ENCODE assay signal across 18 cellular contexts in genomic region chr3:156964562-156964961, GRCh38.
DNase-seq lines count a peak whose midpoint lies in the region; ATAC-seq and TF ChIP-seq lines count a peak whose summit lies in the region.
"Had no signal": no experiment of that assay in that cellular context is flagged by ENCODE, and none has a peak within 500 bp of the region (broad histone marks: within the 10 kb centered on the region; RNA-seq: fewer than 3 reads in every experiment).

No MANE protein-coding gene starts in this region.

- intact Hi-C loops in HCT116 (cut with micrococcal nuclease), result no loop called here

- H3K4me1 ChIP-seq in HCT116 (ENCODE audit: control insufficient read depth in 1 of 2, insufficient read depth in 2 of 2, low read length in 2 of 2), result no peaks in the 10 kb centered on the region

- RAD21 ChIA-PET in HCT116 (lab: Charles Lee; ENCODE audit: low non-redundant PET in 1 of 2, low total read pairs in 2 of 2, uncharacterized antibody in 2 of 2, unreplicated experiment in 2 of 2), result no interaction called here

- no peaks in the 10 kb centered on the region for H3K27me3 ChIP-seq in HCT116 (ENCODE audit: insufficient read depth, low read length)

- H3K79me2 ChIP-seq in HCT116 (ENCODE audit: insufficient read depth, low read length), result no peaks in the 10 kb centered on the region

- peak; percentile 23 for DNase-seq in AG08395 (ENCODE audit: low spot score)
- DNase-seq in HCT116 (ENCODE audit: low read depth, low spot score), result no peak
- peak; percentile 17 for DNase-seq in epithelial cell of esophagus (ENCODE audit: low read depth)
- peak; percentile 27 for DNase-seq in iris pigment epithelial cell (ENCODE audit: low read depth)
- DNase-seq in kidney glomerular epithelial cell (lab: John Stamatoyannopoulos, UW), result no peak
- DNase-seq: 8988T, C1 segment of cervical spinal cord, DND-41, GDM1, GOT3, Kasumi-1, NCI-H187, NCI-H345, NCI-H69, SHP77 treated with DMSO at 0.1 percent for 48 hours had no signal

- H3K27ac ChIP-seq in HCT116 (ENCODE audit: low read depth, low read length), result no peak overlapping the region

- H3K9ac ChIP-seq in HCT116 (ENCODE audit: low read length), result no peak overlapping the region

- no peaks in the 10 kb centered on the region for H3K36me3 ChIP-seq in HCT116 (ENCODE audit: control insufficient read depth in 1 of 2, insufficient read depth in 2 of 2, low read length in 2 of 2)

- H4K20me1 ChIP-seq in HCT116 (ENCODE audit: insufficient read depth), result no peaks in the 10 kb centered on the region

- no peak overlapping the region for H3K4me2 ChIP-seq in HCT116 (ENCODE audit: low read length)

- BruUV-seq in HCT116 (replicated peaks; lab: Mats Ljungman, UMichigan), result no TSS peak

- no peak for ATAC-seq in HCT116
- ATAC-seq in HG03280 (IDR thresholded peaks at IDR 0.05; ENCODE audit: unreplicated experiment), result no peak
- no peak for ATAC-seq in GM21526 (IDR thresholded peaks at IDR 0.05; ENCODE audit: low FRiP score, unreplicated experiment)
- ATAC-seq in SK-N-SH treated with all-trans-retinoic acid at 6 μM for 48 hours, result no peak

- H3K9me3 ChIP-seq in HCT116 (ENCODE audit: control insufficient read depth in 1 of 2, insufficient read depth in 1 of 2, low read depth in 1 of 2, low read length in 2 of 2), result no peaks in the 10 kb centered on the region

- POLR2A ChIA-PET in HCT116 (lab: Charles Lee), result no interaction called here

- TF ChIP-seq RAD21 in HCT116 (IDR thresholded peaks at IDR 0.05; ENCODE audit: low read depth), result no peak

- no peak for TF ChIP-seq POLR2A in HCT116 (IDR thresholded peaks at IDR 0.05; ENCODE audit: borderline replicate concordance, extremely low read depth, insufficient read depth, insufficient read length)

- CTCF ChIA-PET in HCT116 (lab: Charles Lee), result no interaction called here

- peak overlapping the region; percentile 39 for H2AFZ ChIP-seq in HCT116 (ENCODE audit: low read depth, low read length, poor library complexity, severe bottlenecking)

- TF ChIP-seq CTCF in HCT116 (IDR thresholded peaks at IDR 0.05 in 2 of 3, conservative IDR thresholded peaks at IDR 0.05 in 1 of 3; ENCODE audit: borderline replicate concordance in 1 of 3, insufficient read depth in 1 of 3, low read depth in 2 of 3, low read length in 2 of 3) (no peak), epithelial cell of esophagus (IDR thresholded peaks at IDR 0.05; ENCODE audit: insufficient read depth, low read depth, low read length, missing control alignments) (no peak)

- no peaks in the 10 kb centered on the region for H3K9me2 ChIP-seq in HCT116 (ENCODE audit: insufficient read depth)

- H3K4me3 ChIP-seq in HCT116 (replicated peaks in 1 of 2; ENCODE audit: low read depth in 1 of 2, low read length in 2 of 2) (no peak overlapping the region), epithelial cell of esophagus (ENCODE audit: low read length) (no peak overlapping the region)

TF ChIP-seq in HCT116, 20 proteins besides CTCF, POLR2A, EP300 and RAD21:
- TF ChIP-seq ZBTB33 (IDR thresholded peaks at IDR 0.05; ENCODE audit: extremely low read depth, insufficient replicate concordance, low read length) (no peak), TCF7L2 (IDR thresholded peaks at IDR 0.05; ENCODE audit: borderline replicate concordance, extremely low read depth, insufficient read depth, insufficient read length) (no peak), SIN3A (IDR thresholded peaks at IDR 0.05; ENCODE audit: low read depth) (no peak)

TF ChIP-seq in SK-N-SH treated with all-trans-retinoic acid at 6 μM for 48 hours, 23 proteins besides CTCF, POLR2A, EP300 and RAD21:
- TF ChIP-seq TSHZ2 (CRISPR knock-in tag; IDR thresholded peaks at IDR 0.05) (no peak), ZNF8 (CRISPR knock-in tag; IDR thresholded peaks at IDR 0.05) (no peak), OSR1 (CRISPR knock-in tag; IDR thresholded peaks at IDR 0.05) (no peak), ZFP30 (CRISPR knock-in tag; IDR thresholded peaks at IDR 0.05) (no peak), ZNF565 (CRISPR knock-in tag; conservative IDR thresholded peaks at IDR 0.05; ENCODE audit: low read depth) (no peak), SNAI2 (CRISPR knock-in tag; IDR thresholded peaks at IDR 0.05) (no peak)

Comparison
In these comparisons a context has a peak if more than half of its experiments do, and no peak if none do; other contexts are left out.
1. DNase-seq: peak in AG08395 (single experiment), epithelial cell of esophagus (single experiment) and iris pigment epithelial cell (single experiment); none in HCT116 (single experiment) and kidney glomerular epithelial cell (single experiment).